In the genomic region with DNA sequence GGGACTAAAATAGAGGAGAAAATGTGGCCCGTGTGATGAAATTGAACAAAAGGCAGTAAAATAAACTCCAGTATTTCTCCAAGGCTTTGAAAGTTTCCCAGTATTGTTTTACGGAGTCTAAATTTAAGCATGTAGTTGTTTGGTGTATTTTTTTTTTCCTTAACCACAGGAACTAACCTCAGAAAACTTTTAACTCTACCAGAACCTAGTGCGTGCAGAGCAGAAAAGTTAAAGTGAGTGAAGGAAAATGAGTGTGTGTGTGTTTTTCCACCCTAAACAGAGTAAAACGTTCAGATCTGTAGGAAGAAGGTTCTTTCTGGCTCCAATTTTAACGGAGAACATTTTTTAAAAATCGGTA, we compare ENCODE assay signal across 9 cellular contexts. TPM values are rescaled to one million over a fixed set of nuclear protein-coding genes. Genes with fewer than 3 reads are reported as not detected.
DNase-seq lines count a peak whose midpoint lies in the region; ATAC-seq, FAIRE-seq and TF ChIP-seq lines count a peak whose summit lies in the region.
"Had no signal": no experiment of that assay in that cellular context is flagged by ENCODE, and none has a peak within 500 bp of the region (broad histone marks: within the 10 kb centered on the region; RNA-seq: fewer than 3 reads in every experiment).

No MANE protein-coding gene starts in this region.

- H3K9me3 ChIP-seq in Peyer's patch (no peaks in the 10 kb centered on the region), esophagus (ENCODE audit: control insufficient read depth in 2 of 2, insufficient read depth in 1 of 2, low read depth in 1 of 2, low read length in 1 of 2) (no peaks in the 10 kb centered on the region), pancreas (no peaks in the 10 kb centered on the region)

- no peaks in the 10 kb centered on the region for H3K9me3 Mint-ChIP-seq in Calu3 (ENCODE audit: low read depth, unreplicated experiment)
- H3K9me3 Mint-ChIP-seq: memory B cell had no signal

- WGBS in esophagus, 2 donors: 7 to 14% methylated on average over 6 of the region's 6 CpGs
- WGBS in pancreas, 2 donors: 6 to 10% methylated on average over 6 of the region's 6 CpGs

- peak overlapping the region; percentile 83 for H3K4me3 Mint-ChIP-seq in Calu3 (ENCODE audit: low read depth, unreplicated experiment)

- no peaks in the 10 kb centered on the region for H3K27me3 Mint-ChIP-seq in Calu3 (ENCODE audit: unreplicated experiment)

- H3K4me1 ChIP-seq in Peyer's patch: peaks cover 0 to 10% (median 5%) of the 10 kb centered on the region in 4 donors
- peaks cover 3 to 4% of the 10 kb centered on the region in 2 donors for H3K4me1 ChIP-seq in esophagus (ENCODE audit: control insufficient read depth in 2 of 2, insufficient read depth in 2 of 2, low read length in 1 of 2)
- H3K4me1 ChIP-seq in pancreas: peaks cover 0 to 10% (median 9%) of the 10 kb centered on the region in 3 donors

- peak in 3 of 4 donors; percentile 2 to 6 (median 3) for ATAC-seq in pancreas

- TF ChIP-seq CTCF in Calu3 (IDR thresholded peaks at IDR 0.05; ENCODE audit: unreplicated experiment) (no peak), Peyer's patch (IDR thresholded peaks at IDR 0.05) (no peak), pancreas (IDR thresholded peaks at IDR 0.05) (no peak)

- CTCF ChIA-PET in Calu3 (lab: Charles Lee): interaction anchor here (0.6 kb wide), 1 partner anchor 40 kb away, joined by 3 read pairs; no protein-coding TSS in a partner anchor

- BruUV-seq in Calu3 (replicated peaks; lab: Mats Ljungman, UMichigan): no TSS peak

- H3K36me3 Mint-ChIP-seq in Calu3 (ENCODE audit: insufficient read depth, unreplicated experiment): peaks cover 35% of the 10 kb centered on the region

- DNase-seq in Calu3 (no peak), Peyer's patch (no peak), pancreas (no peak), NAMALWA (ENCODE audit: low spot score) (no peak), NCI-H1048 (lab: John Stamatoyannopoulos, UW) (no peak), NCI-H69 (lab: John Stamatoyannopoulos, UW) (no peak)
- no peak for DNase-seq in stimulated activated CD4-positive, alpha-beta T cell treated with anti-CD3 and anti-CD28 coated beads, Interleukin-2, amount 100 ng/mL, for 24 hours

- no peaks in the 10 kb centered on the region for H3K36me3 ChIP-seq in Peyer's patch
- H3K36me3 ChIP-seq in esophagus (ENCODE audit: control insufficient read depth in 2 of 2, insufficient read depth in 2 of 2, low read length in 1 of 2): no peaks in the 10 kb centered on the region
- no peaks in the 10 kb centered on the region for H3K36me3 ChIP-seq in pancreas

- FAIRE-seq in pancreas (lab: Jason Lieb, UNC): no peak

- peak overlapping the region; percentile 45 to 79 (median 63) for H3K4me3 ChIP-seq in Peyer's patch
- H3K4me3 ChIP-seq in esophagus (ENCODE audit: low read depth in 1 of 2, low read length in 2 of 2): peak overlapping the region; percentile 84 to 91
- H3K4me3 ChIP-seq in pancreas: peak overlapping the region; percentile 51 to 94 (median 86)

- intact Hi-C loops in Calu3 (cut with micrococcal nuclease; ENCODE audit: unreplicated experiment) (loop anchor here (10.0 kb wide), 1 partner anchor 161 kb away; no protein-coding TSS in a partner anchor), pancreas (cut with DNase I) (no loop called here)

- H3K27me3 ChIP-seq in Peyer's patch (peaks cover 0 to 9% of the 10 kb centered on the region in 2 donors), esophagus (ENCODE audit: control insufficient read depth in 1 of 2, insufficient read depth in 2 of 2, low read length in 2 of 2) (no peaks in the 10 kb centered on the region), pancreas (no peaks in the 10 kb centered on the region)

- peak overlapping the region in 1 of 4 donors; percentile 60 for H3K27ac ChIP-seq in Peyer's patch
- peak overlapping the region; percentile 52 to 66 for H3K27ac ChIP-seq in esophagus (ENCODE audit: low read depth in 2 of 2, low read length in 1 of 2)
- H3K27ac ChIP-seq in pancreas: peak overlapping the region; percentile 63 to 85 (median 81)

- H3K4me1 Mint-ChIP-seq in Calu3 (ENCODE audit: low read depth, unreplicated experiment): peaks cover 55% of the 10 kb centered on the region

- peak overlapping the region; percentile 53 for H3K27ac Mint-ChIP-seq in Calu3 (ENCODE audit: unreplicated experiment)
- H3K27ac Mint-ChIP-seq: memory B cell had no signal

- no peak for TF ChIP-seq POLR2A in Peyer's patch (IDR thresholded peaks at IDR 0.05)

RNA-seq across cellular contexts. Expression of a gene that starts 0.8 kb away (rescaled TPM):
- total RNA-seq in Calu3 (2022) (18.8 and 19.5 TPM in 2 replicates), Peyer's patch (10 to 100 TPM in 1 of 4 donors, 1 to 10 TPM in 3; 2.3 to 10.7 (median 3.7) TPM), pancreas (10 to 100 TPM in 3 of 6 donors, 1 to 10 TPM in 3; 5.7 to 21.2 (median 11.1) TPM)
- polyA plus RNA-seq in esophagus (1 to 10 TPM; 5.2 to 6.8 TPM), pancreas (10 to 100 TPM in 1 of 2 donors, 1 to 10 TPM in 1; 8.1 to 12.4 TPM)
